ENCODE assay signal across 1 cellular context in the genomic region with DNA sequence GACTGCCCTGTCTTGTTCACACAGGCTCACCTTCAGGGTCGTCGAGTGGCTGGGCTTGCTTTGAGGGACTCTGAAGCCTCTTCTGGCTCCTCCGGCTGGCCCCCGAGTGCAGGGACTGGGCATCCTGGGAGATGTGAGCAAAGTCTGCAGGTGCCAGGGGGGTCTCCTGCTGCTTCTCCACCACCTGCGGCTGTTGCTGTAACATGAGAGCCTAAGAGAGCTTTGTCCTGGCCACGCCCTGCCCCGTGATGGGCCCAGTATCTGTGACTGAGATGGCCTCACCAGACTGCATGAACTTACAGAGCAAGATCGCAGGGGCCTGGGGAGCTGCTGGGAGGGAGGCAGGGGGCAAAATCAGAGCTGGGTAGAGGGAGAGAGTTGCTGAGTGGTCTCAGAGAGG.
TF ChIP-seq lines count a peak whose summit lies in the region.

No MANE protein-coding gene starts in this region.

TF ChIP-seq in IMR-90, 13 proteins besides CTCF, POLR2A, EP300 and RAD21:
- no peak for TF ChIP-seq MAZ (IDR thresholded peaks at IDR 0.05; ENCODE audit: borderline replicate concordance, low read depth, low read length)
- TF ChIP-seq, protein P1, sequence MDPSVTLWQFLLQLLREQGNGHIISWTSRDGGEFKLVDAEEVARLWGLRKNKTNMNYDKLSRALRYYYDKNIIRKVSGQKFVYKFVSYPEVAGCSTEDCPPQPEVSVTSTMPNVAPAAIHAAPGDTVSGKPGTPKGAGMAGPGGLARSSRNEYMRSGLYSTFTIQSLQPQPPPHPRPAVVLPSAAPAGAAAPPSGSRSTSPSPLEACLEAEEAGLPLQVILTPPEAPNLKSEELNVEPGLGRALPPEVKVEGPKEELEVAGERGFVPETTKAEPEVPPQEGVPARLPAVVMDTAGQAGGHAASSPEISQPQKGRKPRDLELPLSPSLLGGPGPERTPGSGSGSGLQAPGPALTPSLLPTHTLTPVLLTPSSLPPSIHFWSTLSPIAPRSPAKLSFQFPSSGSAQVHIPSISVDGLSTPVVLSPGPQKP (IDR thresholded peaks at IDR 0.05; ENCODE audit: borderline replicate concordance, low read depth, low read length) = no peak
- no peak for TF ChIP-seq SMC3 (IDR thresholded peaks at IDR 0.05; ENCODE audit: low read depth, low read length)
- no peak for TF ChIP-seq BHLHE40 (IDR thresholded peaks at IDR 0.05; ENCODE audit: low read depth, low read length)
- TF ChIP-seq, protein P2, sequence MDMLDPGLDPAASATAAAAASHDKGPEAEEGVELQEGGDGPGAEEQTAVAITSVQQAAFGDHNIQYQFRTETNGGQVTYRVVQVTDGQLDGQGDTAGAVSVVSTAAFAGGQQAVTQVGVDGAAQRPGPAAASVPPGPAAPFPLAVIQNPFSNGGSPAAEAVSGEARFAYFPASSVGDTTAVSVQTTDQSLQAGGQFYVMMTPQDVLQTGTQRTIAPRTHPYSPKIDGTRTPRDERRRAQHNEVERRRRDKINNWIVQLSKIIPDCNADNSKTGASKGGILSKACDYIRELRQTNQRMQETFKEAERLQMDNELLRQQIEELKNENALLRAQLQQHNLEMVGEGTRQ (IDR thresholded peaks at IDR 0.05; ENCODE audit: low read depth, low read length) = no peak
- no peak for TF ChIP-seq RFX5 (IDR thresholded peaks at IDR 0.05; ENCODE audit: low read depth, low read length)
- no peak for TF ChIP-seq CEBPB (IDR thresholded peaks at IDR 0.05; ENCODE audit: low read depth, low read length)
- TF ChIP-seq NFE2L2 (IDR thresholded peaks at IDR 0.05; ENCODE audit: low read depth, low read length) = no peak
- no peak for TF ChIP-seq MXI1 (IDR thresholded peaks at IDR 0.05; ENCODE audit: borderline replicate concordance, low read depth, low read length)
- TF ChIP-seq CHD1 (IDR thresholded peaks at IDR 0.05; ENCODE audit: low read depth, low read length) = no peak
- no peak for TF ChIP-seq MAFK (IDR thresholded peaks at IDR 0.05; ENCODE audit: low read depth, low read length)
- no peak for TF ChIP-seq RCOR1 (IDR thresholded peaks at IDR 0.05; ENCODE audit: insufficient replicate concordance, low read length)
- no peak for TF ChIP-seq FOS (IDR thresholded peaks at IDR 0.05; ENCODE audit: low read depth, low read length)
TF ChIP-seq in IMR-90: peak in this region for 0.
